Comparison of ENCODE assay signal across 8 cellular contexts in genomic region chr1:38873027-38873969, GRCh38. TPM values are rescaled to one million over a fixed set of nuclear protein-coding genes. Genes with fewer than 3 reads are reported as not detected.
A peak's percentile ranks its signal among the peaks of the same experiment; 100 is the strongest.
DNase-seq lines count a peak whose midpoint lies in the region; ATAC-seq and TF ChIP-seq lines count a peak whose summit lies in the region.

Gene MYCBP, minus strand, starts transcription at chr1:38873348. Its CDS starts 43 bp downstream, at chr1:38873305.

- peak within 1 kb of the TSS; percentile 78 for H3K9ac ChIP-seq in SK-N-SH

- H3K4me2 ChIP-seq in SK-N-SH: peak within 1 kb of the TSS; percentile 94

- H2AFZ ChIP-seq in SK-N-SH (ENCODE audit: low read depth): peak within 1 kb of the TSS; percentile 98

- TF ChIP-seq RAD21 in SK-N-SH (IDR thresholded peaks at IDR 0.05; ENCODE audit: low read length): no peak

- H3K4me3 ChIP-seq in SK-N-SH (ENCODE audit: low read depth in 2 of 2, low read length in 1 of 2): peak within 1 kb of the TSS; percentile 88 to 97
- peak within 1 kb of the TSS; percentile 80 for H3K4me3 ChIP-seq in suprapubic skin

- H3K36me3 ChIP-seq in SK-N-SH (replicated peaks in 1 of 2; ENCODE audit: control insufficient read depth in 1 of 2, insufficient read depth in 2 of 2, low read length in 1 of 2) (peaks cover 0 to 7% of the 10 kb centered on the region in 2 experiments), suprapubic skin (no peaks in the 10 kb centered on the region)

- CTCF ChIA-PET in SK-N-SH (lab: Yijun Ruan, JAX): interaction anchor here (1.0 to 1.9 kb wide), 4 partner anchors 11 to 225 kb away, joined by 3 to 4 read pairs (median 3); no protein-coding TSS in a partner anchor

- H3K4me1 ChIP-seq in SK-N-SH (ENCODE audit: control insufficient read depth in 1 of 2, insufficient read depth in 2 of 2, low read depth in 1 of 2, low read length in 1 of 2): peaks cover 6% of the 10 kb centered on the region in 2 experiments; a peak in 2 of 4 replicates
- peaks cover 18% of the 10 kb centered on the region for H3K4me1 ChIP-seq in suprapubic skin

- no peak for TF ChIP-seq EP300 in SK-N-SH (IDR thresholded peaks at IDR 0.05; ENCODE audit: borderline replicate concordance in 1 of 2, low read depth in 1 of 2, low read length in 1 of 2)
- no peak for TF ChIP-seq EP300 in suprapubic skin (IDR thresholded peaks at IDR 0.05)

- no peak for TF ChIP-seq POLR2A in suprapubic skin (IDR thresholded peaks at IDR 0.05)

- peak; percentile 87 for DNase-seq in GM04504 (ENCODE audit: low read depth)
- DNase-seq in NCI-H1048 (lab: John Stamatoyannopoulos, UW): peak; percentile 78
- DNase-seq in SK-N-SH: peak; percentile 99
- DNase-seq in activated naive CD4-positive, alpha-beta T cell treated with anti-CD3 and anti-CD28 coated beads, Interleukin-2, amount 50 U/mL, for 16 hours: peak; percentile 96
- peak; percentile 96 for DNase-seq in globus pallidus (ENCODE audit: low spot score)
- peak; percentile 75 to 97 (median 94) for DNase-seq in nucleus accumbens (lab: John Stamatoyannopoulos, UW)
- peak; percentile 96 to 97 for DNase-seq in suprapubic skin (ENCODE audit: low spot score in 2 of 2)

- H3F3A ChIP-seq in SK-N-SH (replicated peaks; ENCODE audit: insufficient read depth): peaks cover 5% of the 10 kb centered on the region

- no peaks in the 10 kb centered on the region for H4K20me1 ChIP-seq in SK-N-SH (ENCODE audit: insufficient read depth)

- POLR2A ChIA-PET in SK-N-SH (lab: Yijun Ruan, JAX): interaction anchor here (0.6 to 1.5 kb wide), 3 partner anchors 17 to 153 kb away, joined by 3 to 5 read pairs (median 5); partner anchors contain the start of gene NDUFS5

- H3K9me3 ChIP-seq in SK-N-SH (no peaks in the 10 kb centered on the region), suprapubic skin (no peaks in the 10 kb centered on the region)

- TF ChIP-seq CTCF in SK-N-SH (IDR thresholded peaks at IDR 0.05): no peak
- TF ChIP-seq CTCF in suprapubic skin (IDR thresholded peaks at IDR 0.05): peak; percentile 5 to 29

- H3K27me3 ChIP-seq in SK-N-SH (ENCODE audit: insufficient read depth): no peaks in the 10 kb centered on the region
- H3K27me3 ChIP-seq in suprapubic skin: no peaks in the 10 kb centered on the region

- 2% methylated on average over 27 of the region's 69 CpGs for WGBS in SK-N-SH (ENCODE audit: low lambda C conversion rate)
- 0% methylated on average over 19 of the region's 69 CpGs for WGBS in suprapubic skin

- H3K79me2 ChIP-seq in SK-N-SH (ENCODE audit: insufficient read depth): peaks cover 37% of the 10 kb centered on the region

- H3K9me2 ChIP-seq in SK-N-SH: no peaks in the 10 kb centered on the region

- H3K27ac ChIP-seq in SK-N-SH (ENCODE audit: low read depth in 2 of 2, low read length in 1 of 2) (peak within 1 kb of the TSS; percentile 57 to 79; a peak in 3 of 4 replicates), suprapubic skin (peak within 1 kb of the TSS; percentile 19)

- ATAC-seq in HG02571 (IDR thresholded peaks at IDR 0.05; ENCODE audit: unreplicated experiment): peak; percentile 90

TF ChIP-seq in SK-N-SH, 30 proteins besides CTCF, POLR2A, EP300 and RAD21 (continues in another document):
- TF ChIP-seq NFIC (IDR thresholded peaks at IDR 0.05; ENCODE audit: borderline replicate concordance) (no peak), PBX3 (IDR thresholded peaks at IDR 0.05) (peak; percentile 14; the same call in 1 of the 2 replicates), ELF1 (IDR thresholded peaks at IDR 0.05) (peak; percentile 65; the same call in 1 of the 2 replicates), MEF2A (IDR thresholded peaks at IDR 0.05; ENCODE audit: borderline replicate concordance, low read depth) (no peak), RXRA (IDR thresholded peaks at IDR 0.05; ENCODE audit: borderline replicate concordance, low read depth) (no peak), REST (IDR thresholded peaks at IDR 0.05; ENCODE audit: low read depth, low read length) (no peak), YY1 (IDR thresholded peaks at IDR 0.05; ENCODE audit: low read depth) (no peak), TCF12 (IDR thresholded peaks at IDR 0.05) (no peak), ZBTB33 (IDR thresholded peaks at IDR 0.05; ENCODE audit: borderline replicate concordance, low read depth) (no peak), RFX5 (IDR thresholded peaks at IDR 0.05; ENCODE audit: low read length) (no peak), SIN3A (IDR thresholded peaks at IDR 0.05; ENCODE audit: borderline replicate concordance, low read depth, low read length) (peak; percentile 89; the same call in 1 of the 2 replicates), RCOR1 (IDR thresholded peaks at IDR 0.05; ENCODE audit: low read length) (no peak), CHD2 (IDR thresholded peaks at IDR 0.05; ENCODE audit: low read length, partially characterized antibody) (peak; percentile 16), MAX (IDR thresholded peaks at IDR 0.05; ENCODE audit: low read depth) (peak; percentile 63; the same call in 1 of the 2 replicates), JUND (IDR thresholded peaks at IDR 0.05) (no peak), FOXJ3 (CRISPR knock-in tag; IDR thresholded peaks at IDR 0.05) (no peak), USF2 (IDR thresholded peaks at IDR 0.05; ENCODE audit: borderline replicate concordance, low read depth, low read length) (no peak), USF1 (IDR thresholded peaks at IDR 0.05; ENCODE audit: borderline replicate concordance, low read depth) (no peak)

RNA-seq across cellular contexts. Expression of gene MYCBP, which starts in this region (rescaled TPM):
- 16.0 and 17.5 TPM in 2 replicates for polyA plus RNA-seq in SK-N-SH (2012; rRNA removed)
- 21.2 and 27.7 TPM in 2 replicates for polyA plus RNA-seq in SK-N-SH (2012; cell fraction: cytosol; rRNA removed)
- polyA plus RNA-seq in SK-N-SH (2012; cell fraction: nucleus; rRNA removed): 4.6 and 8.0 TPM in 2 replicates
- 10 to 100 TPM in 3 of 4 donors, 1 to 10 TPM in 1; 6.9 to 21.2 (median 19.7) TPM for total RNA-seq in suprapubic skin

Comparison
In these comparisons a context has a peak if more than half of its experiments do, and no peak if none do; other contexts are left out.
1. Peak in every context shown above with its lines: DNase-seq, ATAC-seq, H3K4me3 ChIP-seq and H3K27ac ChIP-seq.